In genomic region chr16:79026117-79026516, GRCh38 we compare ENCODE assay signal across 29 cellular contexts.
"Had no signal": no experiment of that assay in that cellular context is flagged by ENCODE, and none has a peak within 500 bp of the region (broad histone marks: within the 10 kb centered on the region; RNA-seq: fewer than 3 reads in every experiment).

No MANE protein-coding gene starts in this region.

- H3K9me3 ChIP-seq: body of pancreas, colonic mucosa, esophagus squamous epithelium, gastroesophageal sphincter, heart right ventricle had no signal

- H3K4me1 Mint-ChIP-seq: activated CD4-positive, alpha-beta T cell treated with anti-CD3 and anti-CD28 coated beads, Interleukin-2, amount 10 ng/mL, durations not matched to agents 7 days and 5 days had no signal

- ATAC-seq: activated T-cell treated with anti-CD3 and anti-CD28 coated beads, Interleukin-2, amount 50 U/mL, for 4 hours; body of pancreas; gastroesophageal sphincter; heart right ventricle had no signal

- H3K27me3 ChIP-seq: body of pancreas, cardiac muscle cell, colonic mucosa, esophagus squamous epithelium, gastroesophageal sphincter, heart right ventricle had no signal

- H3K27ac ChIP-seq: body of pancreas, cardiac muscle cell, colonic mucosa, epithelial cell of prostate, esophagus squamous epithelium, gastroesophageal sphincter, heart right ventricle had no signal

- H3K4me3 Mint-ChIP-seq: activated CD4-positive, alpha-beta memory T cell treated with anti-CD3 and anti-CD28 coated beads, Interleukin-2, amount 10 ng/mL, durations not matched to agents 7 days and 5 days; activated CD4-positive, alpha-beta T cell treated with anti-CD3 and anti-CD28 coated beads, Interleukin-2, amount 10 ng/mL, durations not matched to agents 7 days and 5 days; activated naive CD8-positive, alpha-beta T cell; activated T-cell treated with anti-CD3 and anti-CD28 coated beads, Interleukin-2, amount 50 U/mL, for 4 hours had no signal

- H3K4me1 ChIP-seq: body of pancreas, colonic mucosa, esophagus squamous epithelium, gastroesophageal sphincter, heart right ventricle had no signal

- H3K27me3 Mint-ChIP-seq: activated CD4-positive, alpha-beta memory T cell treated with anti-CD3 and anti-CD28 coated beads, Interleukin-2, amount 10 ng/mL, durations not matched to agents 7 days and 5 days; activated CD4-positive, alpha-beta T cell treated with anti-CD3 and anti-CD28 coated beads, Interleukin-2, amount 10 ng/mL, durations not matched to agents 7 days and 5 days; activated naive CD8-positive, alpha-beta T cell had no signal

- H3K27ac Mint-ChIP-seq: activated CD4-positive, alpha-beta memory T cell treated with anti-CD3 and anti-CD28 coated beads, Interleukin-2, amount 10 ng/mL, durations not matched to agents 7 days and 5 days; activated CD4-positive, alpha-beta T cell treated with anti-CD3 and anti-CD28 coated beads, Interleukin-2, amount 10 ng/mL, durations not matched to agents 7 days and 5 days; activated naive CD8-positive, alpha-beta T cell had no signal

- DNase-seq: activated CD4-positive, alpha-beta memory T cell treated with anti-CD3 and anti-CD28 coated beads, Interleukin-2, amount 10 ng/mL, durations not matched to agents 7 days and 5 days; activated CD4-positive, alpha-beta T cell treated with anti-CD3 and anti-CD28 coated beads for 1 hour; activated CD4-positive, alpha-beta T cell treated with anti-CD3 and anti-CD28 coated beads for 4 hours; activated CD4-positive, alpha-beta T cell treated with anti-CD3 and anti-CD28 coated beads, Interleukin-2, amount 10 ng/mL, durations not matched to agents 7 days and 5 days; activated CD4-positive, alpha-beta T cell treated with anti-CD3 and anti-CD28 coated beads, Interleukin-2, amount 50 U/mL, for 4 hours; activated CD8-positive, alpha-beta memory T cell treated with anti-CD3 and anti-CD28 coated beads, Interleukin-2, amount 50 U/mL, for 48 hours; activated effector memory CD4-positive, alpha-beta T cell treated with Interleukin-2 at 50 U/mL for 16 hours; activated gamma-delta T cell treated with Interleukin-2 at 50 U/mL for 16 hours; activated naive CD4-positive, alpha-beta T cell treated with anti-CD3 and anti-CD28 coated beads, Interleukin-2, amount 50 U/mL, for 16 hours; activated naive CD4-positive, alpha-beta T cell treated with Interleukin-2 at 50 U/mL for 16 hours; activated T-cell treated with anti-CD3 and anti-CD28 coated beads for 4 hours; activated T-cell treated with anti-CD3 and anti-CD28 coated beads, Interleukin-2, amount 50 U/mL, for 4 hours; amniotic stem cell; anterior cingulate cortex; body of pancreas; central memory CD4-positive, alpha-beta T cell; cerebellar nuclear complex; colonic mucosa; effector CD8-positive, alpha-beta T cell; esophagus squamous epithelium; foreskin melanocyte; heart right ventricle; T-helper 2 cell had no signal

- H3K4me3 ChIP-seq: body of pancreas, cardiac muscle cell, colonic mucosa, esophagus squamous epithelium, gastroesophageal sphincter, heart right ventricle had no signal

- H3K9me3 Mint-ChIP-seq: activated CD4-positive, alpha-beta memory T cell treated with anti-CD3 and anti-CD28 coated beads, Interleukin-2, amount 10 ng/mL, durations not matched to agents 7 days and 5 days; activated CD4-positive, alpha-beta T cell treated with anti-CD3 and anti-CD28 coated beads, Interleukin-2, amount 10 ng/mL, durations not matched to agents 7 days and 5 days; activated T-cell treated with anti-CD3 and anti-CD28 coated beads, Interleukin-2, amount 50 U/mL, for 4 hours had no signal

- FAIRE-seq: endometrium, endothelial cell of umbilical vein had no signal

- H3K36me3 ChIP-seq: cardiac muscle cell, colonic mucosa, esophagus squamous epithelium, gastroesophageal sphincter, heart right ventricle had no signal
